In genomic region chr5:983568-983967, GRCh38 we compare ENCODE assay signal across 20 cellular contexts. TPM values are rescaled to one million over a fixed set of nuclear protein-coding genes. Genes with fewer than 3 reads are reported as not detected.
"Had no signal": no experiment of that assay in that cellular context is flagged by ENCODE, and none has a peak within 500 bp of the region (broad histone marks: within the 10 kb centered on the region; RNA-seq: fewer than 3 reads in every experiment).

No MANE protein-coding gene starts in this region.

- H3K4me1 Mint-ChIP-seq: natural killer cell had no signal

- H3K36me3 ChIP-seq: brain microvascular endothelial cell, right atrium auricular region, suprapubic skin had no signal

- H3K4me3 Mint-ChIP-seq: activated CD8-positive, alpha-beta memory T cell treated with anti-CD3 and anti-CD28 coated beads, Interleukin-2, amount 10 ng/mL, durations not matched to agents 7 days and 5 days; memory B cell; natural killer cell; stimulated activated naive CD8-positive, alpha-beta T cell treated with anti-CD3 and anti-CD28 coated beads, Interleukin-15, Interleukin-2, amounts not matched to agents 100 ng/mL and 50 ng/mL, for 24 hours; type B pancreatic cell had no signal

- H3K27ac Mint-ChIP-seq: activated CD8-positive, alpha-beta memory T cell treated with anti-CD3 and anti-CD28 coated beads, Interleukin-2, amount 10 ng/mL, durations not matched to agents 7 days and 5 days; memory B cell; natural killer cell; stimulated activated naive CD8-positive, alpha-beta T cell treated with anti-CD3 and anti-CD28 coated beads, Interleukin-15, Interleukin-2, amounts not matched to agents 100 ng/mL and 50 ng/mL, for 24 hours; type B pancreatic cell had no signal

- H3K36me3 Mint-ChIP-seq: natural killer cell, type B pancreatic cell had no signal

- H3K9me3 ChIP-seq: right atrium auricular region, suprapubic skin had no signal

- H3K27ac ChIP-seq: brain microvascular endothelial cell, right atrium auricular region, suprapubic skin had no signal

- H3K4me3 ChIP-seq: right atrium auricular region, suprapubic skin had no signal

- H3K4me1 ChIP-seq: right atrium auricular region had no signal

- ATAC-seq: activated CD4-positive, CD25-positive, alpha-beta regulatory T cell treated with anti-CD3 and anti-CD28 coated beads, Interleukin-2, amount 50 U/mL, for 24 hours; activated CD8-positive, alpha-beta memory T cell treated with anti-CD3 and anti-CD28 coated beads, Interleukin-2, amount 10 ng/mL, durations not matched to agents 7 days and 5 days; activated naive CD4-positive, alpha-beta T cell treated with anti-CD3 and anti-CD28 coated beads, Interleukin-2, amount 50 U/mL, for 72 hours; left ventricle myocardium superior; natural killer cell had no signal

- H3K27me3 ChIP-seq: right atrium auricular region, suprapubic skin had no signal

- DNase-seq: activated CD4-positive, alpha-beta T cell treated with anti-CD3 and anti-CD28 coated beads, Interleukin-2, amount 50 U/mL, for 4 hours; activated CD8-positive, alpha-beta memory T cell treated with anti-CD3 and anti-CD28 coated beads, Interleukin-2, amount 10 ng/mL, durations not matched to agents 7 days and 5 days; activated effector memory CD4-positive, alpha-beta T cell treated with Interleukin-2 at 50 U/mL for 16 hours; activated T-cell treated with anti-CD3 and anti-CD28 coated beads, Interleukin-2, amount 50 U/mL, for 1 hour; brain microvascular endothelial cell; effector memory CD4-positive, alpha-beta T cell; foreskin melanocyte; kidney glomerular epithelial cell; left ventricle myocardium superior; nucleus accumbens; T1000 had no signal

RNA-seq across cellular contexts. Expression of gene NKD2, which starts 25.0 kb away (rescaled TPM):
- total RNA-seq: natural killer cell had no signal
- polyA plus RNA-seq: fibroblast of lung had no signal
